Comparison of ENCODE assay signal across 13 cellular contexts in the genomic region with DNA sequence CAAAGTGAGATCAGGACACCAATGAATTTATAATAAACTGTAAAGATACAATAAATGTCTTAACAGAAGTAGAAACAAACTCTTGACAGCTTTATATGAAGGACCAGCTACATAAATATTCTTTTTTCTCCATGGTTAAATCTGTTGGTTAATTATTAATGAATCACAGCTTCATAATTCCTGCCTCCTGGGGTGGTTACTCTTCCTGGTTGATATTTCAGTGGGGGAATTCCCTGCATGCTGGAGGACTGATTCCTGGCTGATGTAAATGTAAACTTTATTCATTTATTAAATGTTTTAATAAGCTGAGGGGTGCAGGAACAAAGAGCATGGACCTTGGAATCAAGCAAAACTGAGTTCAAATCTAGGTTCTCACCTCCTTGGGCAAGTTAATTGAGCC. TPM values are rescaled to one million over a fixed set of nuclear protein-coding genes. Genes with fewer than 3 reads are reported as not detected.
"Had no signal": no experiment of that assay in that cellular context is flagged by ENCODE, and none has a peak within 500 bp of the region (broad histone marks: within the 10 kb centered on the region; RNA-seq: fewer than 3 reads in every experiment).

No MANE protein-coding gene starts in this region.

- H3K4me1 ChIP-seq: breast epithelium had no signal

- ATAC-seq: activated T-cell treated with anti-CD3 and anti-CD28 coated beads, Interleukin-2, amount 50 U/mL, for 72 hours had no signal

- H3K4me3 ChIP-seq: breast epithelium, esophagus muscularis mucosa, vagina had no signal

- H3K36me3 ChIP-seq: breast epithelium, esophagus muscularis mucosa, vagina had no signal

- H3K27me3 ChIP-seq: breast epithelium, esophagus muscularis mucosa, vagina had no signal

- DNase-seq: activated CD4-positive, alpha-beta memory T cell treated with anti-CD3 and anti-CD28 coated beads, Interleukin-2, amount 10 ng/mL, durations not matched to agents 7 days and 5 days; activated gamma-delta T cell treated with Interleukin-2 at 50 U/mL for 16 hours; activated naive CD8-positive, alpha-beta T cell treated with anti-CD3 and anti-CD28 coated beads for 36 hours; activated T-cell treated with anti-CD3 and anti-CD28 coated beads, Interleukin-2, amount 50 U/mL, for 72 hours; head of caudate nucleus; occipital lobe; stimulated activated CD4-positive, alpha-beta T cell treated with anti-CD3 and anti-CD28 coated beads, Interleukin-15, amount 100 ng/mL, for 24 hours; stimulated activated CD4-positive, alpha-beta T cell treated with anti-CD3 and anti-CD28 coated beads, Interleukin-4, amount 100 ng/mL, for 24 hours; SW 1271 had no signal

- H3K27ac ChIP-seq: breast epithelium, esophagus muscularis mucosa had no signal

- FAIRE-seq: keratinocyte had no signal

- H3K9me3 ChIP-seq: breast epithelium, esophagus muscularis mucosa, vagina had no signal

RNA-seq across cellular contexts. Expression of a gene that starts 16.2 kb away (rescaled TPM):
- total RNA-seq: activated naive CD8-positive, alpha-beta T cell treated with anti-CD3 and anti-CD28 coated beads for 36 hours had no signal
